ENCODE assay signal across 10 cellular contexts in the genomic region with DNA sequence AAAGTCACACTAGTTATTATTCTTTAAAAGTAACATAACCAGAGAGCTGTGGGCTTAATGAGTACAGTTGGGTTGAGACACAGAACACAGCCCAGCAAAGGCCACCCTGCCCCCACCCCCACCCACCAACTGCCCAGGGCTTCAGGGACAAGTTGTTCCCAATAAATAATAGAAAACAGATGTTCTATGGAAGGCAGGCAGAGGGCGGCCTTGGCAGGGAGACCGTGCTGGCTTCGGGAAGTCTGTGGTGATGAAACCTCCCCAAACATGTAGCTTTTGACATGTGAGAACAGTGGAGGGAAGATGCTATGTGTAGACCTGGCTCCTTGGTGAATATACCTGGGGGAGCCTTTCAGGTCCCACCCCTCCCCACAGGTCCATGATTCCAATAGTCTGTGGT. TPM values are rescaled to one million over a fixed set of nuclear protein-coding genes. Genes with fewer than 3 reads are reported as not detected.
A peak's percentile ranks its signal among the peaks of the same experiment; 100 is the strongest.
DNase-seq lines count a peak whose midpoint lies in the region; ATAC-seq and TF ChIP-seq lines count a peak whose summit lies in the region.
"Had no signal": no experiment of that assay in that cellular context is flagged by ENCODE, and none has a peak within 500 bp of the region (broad histone marks: within the 10 kb centered on the region; RNA-seq: fewer than 3 reads in every experiment).

No MANE protein-coding gene starts in this region.

- intact Hi-C loops in breast epithelium (cut with DNase I; ENCODE audit: low total_unique reads) (no loop called here), lower leg skin (cut with DNase I; ENCODE audit: low total_unique reads) (no loop called here), uterus (cut with DNase I; ENCODE audit: low total_unique reads) (no loop called here)

- H3K27me3 ChIP-seq in breast epithelium = no peaks in the 10 kb centered on the region
- no peaks in the 10 kb centered on the region for H3K27me3 ChIP-seq in uterus

- H3K36me3 ChIP-seq in breast epithelium (no peaks in the 10 kb centered on the region), uterus (no peaks in the 10 kb centered on the region)

- 23 to 34% methylated on average over 3 of the region's 3 CpGs for WGBS in lower leg skin, 2 donors

- TF ChIP-seq POLR2A in breast epithelium (IDR thresholded peaks at IDR 0.05) = no peak
- no peak for TF ChIP-seq POLR2A in lower leg skin (IDR thresholded peaks at IDR 0.05)
- TF ChIP-seq POLR2A in uterus (IDR thresholded peaks at IDR 0.05) = no peak

- H3K9me3 ChIP-seq in breast epithelium (no peaks in the 10 kb centered on the region), uterus (no peaks in the 10 kb centered on the region)

- TF ChIP-seq CTCF in breast epithelium (IDR thresholded peaks at IDR 0.05) (no peak), lower leg skin (IDR thresholded peaks at IDR 0.05) (no peak), uterus (IDR thresholded peaks at IDR 0.05) (peak in 3 of 4 experiments; percentile 23 to 40 (median 38))

- peak; percentile 52 for DNase-seq in activated effector memory CD4-positive, alpha-beta T cell treated with anti-CD3 and anti-CD28 coated beads, Interleukin-2, amount 50 U/mL, for 16 hours
- DNase-seq in activated effector memory CD4-positive, alpha-beta T cell treated with Interleukin-2 at 50 U/mL for 16 hours = no peak
- DNase-seq in breast epithelium (ENCODE audit: low spot score in 2 of 2) (peak in 1 of 2 donors; percentile 86), lower leg skin (ENCODE audit: low spot score in 2 of 2) (peak; percentile 83 to 95), uterus (peak; percentile 83), DMS153 treated with DMSO at 0.1 percent for 48 hours (lab: John Stamatoyannopoulos, UW; ENCODE audit: unreplicated experiment) (no peak), NCI-H146 treated with DMSO at 0.1 percent for 48 hours (lab: John Stamatoyannopoulos, UW; ENCODE audit: unreplicated experiment) (no peak)
- DNase-seq: stimulated activated CD4-positive, alpha-beta T cell treated with anti-CD3 and anti-CD28 coated beads, Interleukin-4, amount 100 ng/mL, for 1 hour had no signal

- H3K4me3 ChIP-seq in breast epithelium (no peak overlapping the region), lower leg skin (ENCODE audit: low read depth, poor library complexity, severe bottlenecking) (no peak overlapping the region), uterus (no peak overlapping the region)

- H3K4me1 ChIP-seq in breast epithelium (peaks cover 0 to 3% of the 10 kb centered on the region in 2 donors), uterus (peaks cover 0 to 4% of the 10 kb centered on the region in 2 donors)

- H3K27ac ChIP-seq in breast epithelium (peak overlapping the region; percentile 75 to 82), uterus (peak overlapping the region; percentile 62 to 65)
- H3K27ac ChIP-seq: HL-60 had no signal

- no peak for ATAC-seq in GM18909 (IDR thresholded peaks at IDR 0.05; ENCODE audit: poor library complexity, unreplicated experiment)

RNA-seq across cellular contexts. Expression of a gene that starts 10.0 kb away (rescaled TPM):
- total RNA-seq in breast epithelium (1 to 10 TPM; 4.9 to 8.6 (median 7.3) TPM), lower leg skin (1 to 10 TPM; 2.6 to 4.9 (median 4.7) TPM), uterus (1 to 10 TPM in 2 of 4 donors, under 1 TPM in 2; 0.51 to 8.7 (median 2.6) TPM)

RNA-seq across cellular contexts. Expression of a gene that starts 39.6 kb away (rescaled TPM):
- total RNA-seq in breast epithelium = 10 to 100 TPM; 16.5 to 33.1 (median 19.0) TPM
- total RNA-seq in lower leg skin = 10 to 100 TPM; 11.5 to 22.1 (median 17.8) TPM
- 10 to 100 TPM; 12.6 to 76.3 (median 31.8) TPM for total RNA-seq in uterus

Comparison
In these comparisons a context has a peak if more than half of its experiments do, and no peak if none do; other contexts are left out.
1. DNase-seq: peak in activated effector memory CD4-positive, alpha-beta T cell treated with anti-CD3 and anti-CD28 coated beads, Interleukin-2, amount 50 U/mL, for 16 hours (single experiment), lower leg skin (2 of 2) and uterus (2 of 2); none in activated effector memory CD4-positive, alpha-beta T cell treated with Interleukin-2 at 50 U/mL for 16 hours (single experiment), DMS153 treated with DMSO at 0.1 percent for 48 hours (single experiment) and NCI-H146 treated with DMSO at 0.1 percent for 48 hours (single experiment).
2. CTCF ChIP-seq: peak in uterus (3 of 4); none in breast epithelium (0 of 3) and lower leg skin (0 of 3).